In genomic region chr5:151758430-151759241, GRCh38 we compare ENCODE assay signal across 8 cellular contexts. TPM values are rescaled to one million over a fixed set of nuclear protein-coding genes. Genes with fewer than 3 reads are reported as not detected.
DNase-seq lines count a peak whose midpoint lies in the region; ATAC-seq and TF ChIP-seq lines count a peak whose summit lies in the region.

ATOX1 (minus strand) TSS chr5:151758631; CDS start chr5:151758551, 80 bp downstream.

- peaks cover 0 to 43% (median 13%) of the 10 kb centered on the region in 4 donors for H3K4me1 ChIP-seq in right lobe of liver

- ATAC-seq in GM19043 (IDR thresholded peaks at IDR 0.05; ENCODE audit: low read depth, unreplicated experiment) (peak; percentile 97), HG03354 (IDR thresholded peaks at IDR 0.05; ENCODE audit: poor library complexity, severe bottlenecking, unreplicated experiment) (peak; percentile 97), right lobe of liver (peak; percentile 95 to 98 (median 96))

- peak within 1 kb of the TSS; percentile 81 to 97 (median 84) for H3K27ac ChIP-seq in right lobe of liver

- peak within 1 kb of the TSS; percentile 95 for H3K4me3 ChIP-seq in BJ (ENCODE audit: low read depth, low read length)
- peak within 1 kb of the TSS; percentile 75 to 90 (median 82) for H3K4me3 ChIP-seq in right lobe of liver

- H3K36me3 ChIP-seq in BJ (ENCODE audit: control insufficient read depth, insufficient read depth, low read length) (no peaks in the 10 kb centered on the region), right lobe of liver (no peaks in the 10 kb centered on the region)

- POLR2A ChIA-PET in BJ (lab: Charles Lee): interaction anchor here (0.7 kb wide), 1 partner anchor 12 kb away, joined by 4 read pairs; no protein-coding TSS in a partner anchor

- TF ChIP-seq POLR2A in right lobe of liver (IDR thresholded peaks at IDR 0.05): peak; percentile 96

- CTCF ChIA-PET in BJ (lab: Yijun Ruan, JAX): interaction anchor here (0.6 to 2.6 kb wide), 3 partner anchors 11 to 100 kb away, joined by 3 to 11 read pairs (median 6); no protein-coding TSS in a partner anchor

- WGBS in right lobe of liver (ENCODE audit: insufficient coverage, low coverage, low lambda C conversion rate, missing lambda C conversion rate): 9% methylated on average over 19 of the region's 61 CpGs

- H3K27me3 ChIP-seq in BJ (ENCODE audit: control insufficient read depth, insufficient read depth, low read length): no peaks in the 10 kb centered on the region
- no peaks in the 10 kb centered on the region for H3K27me3 ChIP-seq in right lobe of liver

- TF ChIP-seq CTCF in BJ (IDR thresholded peaks at IDR 0.05; ENCODE audit: insufficient read depth, low read depth, low read length) (no peak), right lobe of liver (IDR thresholded peaks at IDR 0.05) (peak in 3 of 4 donors; percentile 18 to 51 (median 35))

- H3K9me3 ChIP-seq in right lobe of liver: no peaks in the 10 kb centered on the region

- DNase-seq in BJ (ENCODE audit: low read depth): no peak
- peak; percentile 61 for DNase-seq in NCI-H748 treated with DMSO at 0.1 percent for 48 hours (lab: John Stamatoyannopoulos, UW)
- DNase-seq in activated CD4-positive, alpha-beta T cell treated with anti-CD3 and anti-CD28 coated beads, Interleukin-2, amount 50 U/mL, for 48 hours: peak; percentile 91 to 92
- peak; percentile 94 for DNase-seq in dermis blood vessel endothelial cell
- peak; percentile 94 to 96 (median 96) for DNase-seq in right lobe of liver
- DNase-seq in stimulated activated CD4-positive, alpha-beta T cell treated with anti-CD3 and anti-CD28 coated beads, Interleukin-4, amount 100 ng/mL, for 4 hours: peak; percentile 88

- intact Hi-C loops in right lobe of liver (cut with DNase I): no loop called here

RNA-seq across cellular contexts. Expression of gene ATOX1, which starts in this region (rescaled TPM):
- polyA plus RNA-seq in BJ (2011; rRNA removed): 156 and 187 TPM in 2 replicates
- polyA minus RNA-seq in BJ (2011; rRNA and poly(A)+ RNA removed): 83.2 and 114 TPM in 2 replicates
- total RNA-seq in dermis blood vessel endothelial cell (69.8 and 96.3 TPM in 2 replicates), right lobe of liver (100 to 1,000 TPM in 3 of 6 experiments, 10 to 100 TPM in 3; 83.1 to 177 (median 96.7) TPM)
